In genomic region chr11:134469627-134470026, GRCh38 we compare ENCODE assay signal across 19 cellular contexts. TPM values are rescaled to one million over a fixed set of nuclear protein-coding genes. Genes with fewer than 3 reads are reported as not detected.
DNase-seq lines count a peak whose midpoint lies in the region; ATAC-seq and TF ChIP-seq lines count a peak whose summit lies in the region.
"Had no signal": no experiment of that assay in that cellular context is flagged by ENCODE, and none has a peak within 500 bp of the region (broad histone marks: within the 10 kb centered on the region; RNA-seq: fewer than 3 reads in every experiment).

No MANE protein-coding gene starts in this region.

- H3K36me3 Mint-ChIP-seq in Caco-2 (ENCODE audit: insufficient read depth, unreplicated experiment) = no peaks in the 10 kb centered on the region
- H3K36me3 Mint-ChIP-seq: activated naive CD8-positive, alpha-beta T cell treated with anti-CD3 and anti-CD28 coated beads, Interleukin-2, amount 10 ng/mL, durations not matched to agents 7 days and 5 days had no signal

- POLR2A ChIA-PET in Caco-2 (lab: Charles Lee) = no interaction called here

- DNase-seq in DMS 273 (lab: John Stamatoyannopoulos, UW; ENCODE audit: unreplicated experiment) (peak; percentile 46), DMS 273 treated with DMSO at 0.1 percent for 48 hours (lab: John Stamatoyannopoulos, UW) (no peak), Caco-2 (peak; percentile 32 to 38), M059J (ENCODE audit: low read depth) (peak; percentile 27), choroid plexus epithelial cell (ENCODE audit: low read depth) (peak; percentile 2), NCI-H187 treated with DMSO at 0.1 percent for 48 hours (lab: John Stamatoyannopoulos, UW) (no peak), germinal center (ENCODE audit: low spot score) (no peak)
- DNase-seq: activated CD4-positive, alpha-beta T cell treated with anti-CD3 and anti-CD28 coated beads for 48 hours; activated naive CD8-positive, alpha-beta T cell treated with anti-CD3 and anti-CD28 coated beads, Interleukin-2, amount 10 ng/mL, durations not matched to agents 7 days and 5 days; effector CD4-positive, alpha-beta T cell; GDM1; NCI-H1048; pancreas had no signal

- peaks cover 9% of the 10 kb centered on the region for H3K27me3 Mint-ChIP-seq in Caco-2 (ENCODE audit: insufficient read depth, unreplicated experiment)

- TF ChIP-seq CTCF in Caco-2 (IDR thresholded peaks at IDR 0.05; ENCODE audit: insufficient read depth in 1 of 2, low read depth in 1 of 2, low read length in 1 of 2, severe bottlenecking in 1 of 2, unreplicated experiment in 1 of 2) (no peak), choroid plexus epithelial cell (conservative IDR thresholded peaks at IDR 0.05; ENCODE audit: low read depth, low read length) (no peak)

- no TSS peak for BruUV-seq in Caco-2 (replicated peaks; lab: Mats Ljungman, UMichigan)

- H3K36me3 ChIP-seq in Caco-2 (ENCODE audit: control insufficient read depth, insufficient read depth, low read length) = no peaks in the 10 kb centered on the region
- H3K36me3 ChIP-seq: cardiac muscle cell, pancreas, tibial artery had no signal

- peaks cover 18% of the 10 kb centered on the region for H3K4me1 ChIP-seq in Caco-2
- H3K4me1 ChIP-seq: pancreas, tibial artery had no signal

- no peaks in the 10 kb centered on the region for H3K9me3 ChIP-seq in Caco-2
- H3K9me3 ChIP-seq: pancreas, tibial artery had no signal

- H3K27ac Mint-ChIP-seq in Caco-2 (ENCODE audit: unreplicated experiment) = no peak overlapping the region
- H3K27ac Mint-ChIP-seq: activated naive CD8-positive, alpha-beta T cell treated with anti-CD3 and anti-CD28 coated beads, Interleukin-2, amount 10 ng/mL, durations not matched to agents 7 days and 5 days; T-helper 2 cell treated with Interferon-gamma antibody and Interleukin-4, amounts not matched to agents 5 μg/mL and 100 μg/mL, for 36 hours had no signal

- H3K9me3 Mint-ChIP-seq in Caco-2 (ENCODE audit: unreplicated experiment) = no peaks in the 10 kb centered on the region
- H3K9me3 Mint-ChIP-seq: activated naive CD8-positive, alpha-beta T cell treated with anti-CD3 and anti-CD28 coated beads, Interleukin-2, amount 10 ng/mL, durations not matched to agents 7 days and 5 days; T-helper 2 cell treated with Interferon-gamma antibody and Interleukin-4, amounts not matched to agents 5 μg/mL and 100 μg/mL, for 36 hours had no signal

- H3K27me3 ChIP-seq in Caco-2 (replicated peaks; ENCODE audit: control insufficient read depth, insufficient read depth, low read length) = no peaks in the 10 kb centered on the region

- no peak for ATAC-seq in GM19452 (IDR thresholded peaks at IDR 0.05; ENCODE audit: unreplicated experiment)
- ATAC-seq: left lobe of liver had no signal

- H3K4me1 Mint-ChIP-seq in Caco-2 (ENCODE audit: low read depth, unreplicated experiment) = peaks cover 6% of the 10 kb centered on the region

- CTCF ChIA-PET in Caco-2 (lab: Charles Lee) = no interaction called here

- no peak overlapping the region for H3K4me3 ChIP-seq in Caco-2 (ENCODE audit: low read depth, low read length)
- H3K4me3 ChIP-seq in choroid plexus epithelial cell (ENCODE audit: low read depth, low read length) = no peak overlapping the region
- H3K4me3 ChIP-seq: cardiac muscle cell, pancreas, skin epidermis, tibial artery had no signal

- no peak overlapping the region for H3K4me3 Mint-ChIP-seq in Caco-2 (ENCODE audit: unreplicated experiment)
- H3K4me3 Mint-ChIP-seq: activated naive CD8-positive, alpha-beta T cell treated with anti-CD3 and anti-CD28 coated beads, Interleukin-2, amount 10 ng/mL, durations not matched to agents 7 days and 5 days; T-helper 2 cell treated with Interferon-gamma antibody and Interleukin-4, amounts not matched to agents 5 μg/mL and 100 μg/mL, for 36 hours had no signal

- intact Hi-C loops in Caco-2 (cut with micrococcal nuclease; ENCODE audit: unreplicated experiment) = no loop called here

RNA-seq across cellular contexts. Expression of gene B3GAT1, which starts 57.6 kb away (rescaled TPM):
- 0.11 TPM in 1 of 2 replicates, not detected in the other for total RNA-seq in Caco-2 (2022)
- not detected in 2 replicates for total RNA-seq in M059J (2014; rRNA removed; shearing (Covaris generic))

Comparison
In these comparisons a context has a peak if more than half of its experiments do, and no peak if none do; other contexts are left out.
1. DNase-seq: peak in DMS 273 (single experiment), Caco-2 (2 of 2), M059J (single experiment) and choroid plexus epithelial cell (single experiment); none in DMS 273 treated with DMSO at 0.1 percent for 48 hours (single experiment), NCI-H187 treated with DMSO at 0.1 percent for 48 hours (single experiment) and germinal center (single experiment).